In genomic region chr5:141928051-141928450, GRCh38 we compare ENCODE assay signal across 1 cellular context.
TF ChIP-seq lines count a peak whose summit lies in the region.

No MANE protein-coding gene starts in this region.

TF ChIP-seq in K562, 482 proteins besides CTCF, POLR2A, EP300 and RAD21:
- TF ChIP-seq RBFOX2 (IDR thresholded peaks at IDR 0.05; ENCODE audit: low read depth, low read length): peak; percentile 41; the same call in 1 of the 2 replicates
- TF ChIP-seq, protein P1, sequence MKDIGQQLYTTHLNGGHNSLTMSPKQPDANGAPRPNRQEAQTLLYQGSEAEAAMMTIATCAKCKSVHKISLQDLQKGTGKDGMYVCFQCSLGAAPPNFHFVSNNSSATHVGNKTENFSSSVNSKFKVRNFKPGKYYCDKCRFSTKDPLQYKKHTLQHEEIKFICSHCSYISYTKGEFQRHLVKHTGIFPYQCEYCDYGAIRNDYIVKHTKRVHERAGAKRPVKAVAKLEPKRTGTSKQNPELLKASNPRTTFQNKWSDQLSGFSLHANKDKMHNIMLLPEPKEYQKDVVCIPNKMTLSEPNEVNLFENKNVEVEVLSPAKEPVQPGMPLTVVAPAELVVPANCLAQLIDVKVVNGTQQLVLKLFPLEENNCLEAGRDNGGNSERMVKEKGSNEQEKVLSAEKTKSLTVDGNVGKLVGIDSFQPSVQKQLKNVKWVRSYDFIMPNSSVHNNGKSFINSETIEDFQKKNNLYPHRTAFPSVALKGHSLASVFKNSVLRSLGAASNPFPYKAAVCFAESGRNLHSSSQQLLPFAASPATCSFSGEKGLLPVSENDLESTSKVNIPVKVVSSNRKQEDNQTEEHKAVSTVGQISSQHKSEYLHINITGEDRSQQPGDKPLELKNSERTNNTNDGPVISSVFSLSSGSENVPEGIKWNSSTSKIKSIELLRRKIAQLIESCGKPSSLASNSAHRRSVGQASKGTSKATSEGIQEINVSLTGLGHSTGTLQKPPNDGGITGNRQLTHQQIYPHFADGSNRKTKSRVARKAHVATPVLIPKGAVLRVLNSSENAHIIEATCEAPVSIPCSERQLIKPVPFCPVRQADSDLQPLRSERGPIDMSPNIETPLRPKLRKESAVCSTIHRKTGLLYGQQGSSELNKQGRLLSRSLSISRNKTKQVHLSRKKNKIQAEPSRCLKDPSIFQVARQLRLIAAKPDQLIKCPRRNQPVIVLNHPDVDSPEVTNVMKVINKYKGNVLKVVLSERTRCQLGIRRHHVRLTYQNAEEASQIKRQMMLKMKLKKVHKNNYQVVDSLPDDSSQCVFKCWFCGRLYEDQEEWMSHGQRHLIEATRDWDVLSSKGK (CRISPR knock-in tag; IDR thresholded peaks at IDR 0.05): no peak
